Comparison of ENCODE assay signal across 8 cellular contexts in the genomic region with DNA sequence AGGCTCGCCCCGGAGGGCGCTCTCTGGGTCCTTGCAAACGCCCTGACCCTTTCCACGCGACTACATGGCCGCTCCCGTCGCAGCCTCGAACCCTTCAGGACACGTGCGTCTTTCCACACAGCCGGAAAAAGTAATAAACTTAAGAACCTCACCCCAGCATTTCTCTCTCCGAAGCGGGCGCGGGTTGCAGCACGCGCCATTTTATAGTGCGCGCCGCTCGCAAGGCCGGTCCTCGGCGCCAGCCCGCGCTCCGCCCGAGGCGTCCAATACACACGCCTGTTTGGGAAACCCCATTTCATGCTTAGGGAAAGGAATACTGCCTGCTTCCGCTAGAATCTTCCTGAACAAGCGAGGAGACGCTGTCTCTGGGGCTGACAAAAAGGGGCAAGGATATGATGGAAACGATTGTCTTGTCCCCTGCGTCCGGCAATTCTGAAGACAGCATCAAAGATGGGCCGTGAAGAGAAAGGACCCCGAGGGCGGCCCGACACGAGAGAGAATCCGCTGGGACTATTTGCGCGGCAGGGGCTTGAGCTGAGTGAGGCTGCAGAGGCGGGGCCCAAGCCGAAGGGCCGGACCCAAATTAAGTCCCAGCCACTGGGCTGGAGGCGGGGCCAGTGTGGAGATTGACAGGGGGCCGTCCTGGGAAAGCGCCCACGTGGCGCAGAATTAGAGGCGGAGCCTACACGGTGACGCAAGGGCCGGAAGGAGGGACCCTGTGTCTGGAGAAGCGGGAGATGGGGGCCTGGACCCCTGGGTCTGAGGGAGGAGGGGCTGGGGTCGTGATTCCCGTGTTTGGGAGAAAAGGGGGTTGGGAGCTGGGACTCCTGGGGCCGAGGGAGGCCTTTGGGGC. TPM values are rescaled to one million over a fixed set of nuclear protein-coding genes. Genes with fewer than 3 reads are reported as not detected.
DNase-seq lines count a peak whose midpoint lies in the region; ATAC-seq and TF ChIP-seq lines count a peak whose summit lies in the region.

No MANE protein-coding gene starts in this region.

- peak overlapping the region; percentile 78 to 98 for H3K27ac ChIP-seq in testis

- peaks cover 15% of the 10 kb centered on the region for H3K4me1 ChIP-seq in testis

- no peaks in the 10 kb centered on the region for H3K9me3 Mint-ChIP-seq in activated naive CD8-positive, alpha-beta T cell treated with anti-CD3 and anti-CD28 coated beads for 36 hours

- H3K4me3 Mint-ChIP-seq in activated naive CD8-positive, alpha-beta T cell treated with anti-CD3 and anti-CD28 coated beads for 36 hours, result peak overlapping the region; percentile 92

- DNase-seq in GM10266 (ENCODE audit: extremely low spot score), result peak; percentile 97
- peak; percentile 100 for DNase-seq in NCI-H1105 (lab: John Stamatoyannopoulos, UW)
- DNase-seq in SKM-1 (lab: John Stamatoyannopoulos, UW; ENCODE audit: unreplicated experiment), result peak; percentile 54
- DNase-seq in activated naive CD8-positive, alpha-beta T cell treated with anti-CD3 and anti-CD28 coated beads for 36 hours, result peak; percentile 99
- DNase-seq in glomerular visceral epithelial cell (ENCODE audit: extremely low spot score), result peak; percentile 99
- peak; percentile 93 for DNase-seq in omental fat pad (ENCODE audit: low spot score)
- DNase-seq in testis, result peak; percentile 100

- H3K4me3 ChIP-seq in testis, result peak overlapping the region; percentile 90 to 99

- H3K36me3 ChIP-seq in testis (ENCODE audit: low read depth, missing control alignments), result no peaks in the 10 kb centered on the region

- intact Hi-C loops in testis (cut with DNase I; ENCODE audit: low total_unique reads), result no loop called here

- ATAC-seq in HG02642 (IDR thresholded peaks at IDR 0.05; ENCODE audit: poor library complexity, unreplicated experiment) (peak; percentile 94), omental fat pad (ENCODE audit: low FRiP score) (peak; percentile 100)

- H3K27ac Mint-ChIP-seq in activated naive CD8-positive, alpha-beta T cell treated with anti-CD3 and anti-CD28 coated beads for 36 hours, result peak overlapping the region; percentile 98

- peaks cover 36% of the 10 kb centered on the region for H3K4me1 Mint-ChIP-seq in activated naive CD8-positive, alpha-beta T cell treated with anti-CD3 and anti-CD28 coated beads for 36 hours

- no peaks in the 10 kb centered on the region for H3K27me3 ChIP-seq in testis

- H3K36me3 Mint-ChIP-seq in activated naive CD8-positive, alpha-beta T cell treated with anti-CD3 and anti-CD28 coated beads for 36 hours, result peaks cover 48% of the 10 kb centered on the region

- no peaks in the 10 kb centered on the region for H3K9me3 ChIP-seq in testis

- 0 to 2% methylated on average over 42 to 62 of the region's 62 CpGs for WGBS in testis, 2 donors

- TF ChIP-seq CTCF in GM10266 (IDR thresholded peaks at IDR 0.05; ENCODE audit: control insufficient read depth, insufficient read depth, low read depth, missing control alignments) (no peak), omental fat pad (IDR thresholded peaks at IDR 0.05) (no peak), testis (IDR thresholded peaks at IDR 0.05) (no peak)

- H3K27me3 Mint-ChIP-seq in activated naive CD8-positive, alpha-beta T cell treated with anti-CD3 and anti-CD28 coated beads for 36 hours, result peaks cover 3% of the 10 kb centered on the region

- TF ChIP-seq POLR2A in testis (IDR thresholded peaks at IDR 0.05), result no peak

RNA-seq across cellular contexts. Expression of a gene that starts 14.4 kb away (rescaled TPM):
- total RNA-seq in activated naive CD8-positive, alpha-beta T cell treated with anti-CD3 and anti-CD28 coated beads for 36 hours, result not detected
- not detected for total RNA-seq in omental fat pad
- 1 to 10 TPM in 1 of 2 donors, under 1 TPM in 1; 0.43 to 1.9 TPM for total RNA-seq in testis
- polyA plus RNA-seq in testis (ENCODE audit: insufficient read depth, low read depth, low replicate concordance), result 4.0 TPM

RNA-seq across cellular contexts. Expression of a gene that starts 18.9 kb away (rescaled TPM):
- total RNA-seq in activated naive CD8-positive, alpha-beta T cell treated with anti-CD3 and anti-CD28 coated beads for 36 hours, result 1 to 10 TPM in 1 of 2 experiments, under 1 TPM in 1; 0.60 to 1.1 TPM
- 1 to 10 TPM in 3 of 4 donors, not detected in 1; 1.0 to 1.4 (median 1.3) TPM for total RNA-seq in omental fat pad
- total RNA-seq in testis, result 1 to 10 TPM in 1 of 2 donors, under 1 TPM in 1; 0.43 to 1.2 TPM
- polyA plus RNA-seq in testis (ENCODE audit: insufficient read depth, low read depth, low replicate concordance), result 2.7 TPM

RNA-seq across cellular contexts. Expression of a gene that starts 28.7 kb away (rescaled TPM):
- total RNA-seq in activated naive CD8-positive, alpha-beta T cell treated with anti-CD3 and anti-CD28 coated beads for 36 hours, result not detected
- total RNA-seq in omental fat pad, result not detected
- total RNA-seq in testis, result 1 to 10 TPM; 5.5 to 9.0 TPM
- 7.4 TPM for polyA plus RNA-seq in testis (ENCODE audit: insufficient read depth, low read depth, low replicate concordance)

RNA-seq across cellular contexts. Expression of a gene that starts 34.4 kb away (rescaled TPM):
- not detected for total RNA-seq in activated naive CD8-positive, alpha-beta T cell treated with anti-CD3 and anti-CD28 coated beads for 36 hours
- not detected for total RNA-seq in omental fat pad
- total RNA-seq in testis, result not detected
- polyA plus RNA-seq in testis (ENCODE audit: insufficient read depth, low read depth, low replicate concordance), result not detected

RNA-seq across cellular contexts. Expression of a gene that starts 50.1 kb away (rescaled TPM):
- total RNA-seq in activated naive CD8-positive, alpha-beta T cell treated with anti-CD3 and anti-CD28 coated beads for 36 hours, result not detected
- not detected for total RNA-seq in omental fat pad
- under 1 TPM; 0.63 to 0.81 TPM for total RNA-seq in testis
- polyA plus RNA-seq in testis (ENCODE audit: insufficient read depth, low read depth, low replicate concordance), result 1.3 TPM

Comparison
In these comparisons a context has a peak if more than half of its experiments do, and no peak if none do; other contexts are left out.
1. Peak in every context shown above with its lines: DNase-seq, ATAC-seq, H3K4me3 ChIP-seq and H3K27ac ChIP-seq.
2. RNA of a gene that starts 28.7 kb away (total RNA-seq): 5.5 to 9.0 TPM in testis; not detected in activated naive CD8-positive, alpha-beta T cell treated with anti-CD3 and anti-CD28 coated beads for 36 hours and not detected in omental fat pad; every median in the first group is over 4 times any median in the second.